Comparison of ENCODE assay signal across 1 cellular context in the genomic region with DNA sequence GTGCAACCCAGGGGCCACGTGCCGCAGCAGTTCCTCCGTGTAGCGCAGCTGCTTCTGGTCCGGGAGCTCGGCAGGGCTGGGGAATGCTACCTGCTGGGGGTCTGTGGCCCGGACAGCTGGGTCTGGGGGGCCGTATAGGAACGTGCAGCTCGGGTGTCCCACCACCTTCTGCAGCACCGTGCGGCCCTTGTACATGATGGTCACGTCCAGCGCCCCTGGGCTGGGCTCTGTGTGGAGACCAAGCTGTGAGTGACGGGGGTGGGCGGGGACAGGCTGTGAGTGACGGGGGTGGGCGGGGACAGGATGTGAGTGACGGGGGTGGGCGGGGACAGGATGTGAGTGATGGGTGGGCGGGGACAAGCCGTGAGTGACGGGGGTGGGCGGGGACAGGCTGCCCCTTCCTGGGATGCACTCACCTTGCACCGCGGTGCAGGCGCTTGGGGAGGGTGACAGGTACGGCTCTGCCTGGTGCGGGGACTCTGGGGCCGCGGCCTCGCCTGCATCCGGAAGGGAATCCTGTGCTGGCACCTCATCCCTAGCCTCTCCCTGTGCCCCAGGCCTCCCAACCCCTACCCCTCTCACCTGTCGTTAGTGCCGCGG.
TF ChIP-seq lines count a peak whose summit lies in the region.

No MANE protein-coding gene starts in this region.

TF ChIP-seq in K562, 482 proteins besides CTCF, POLR2A, EP300 and RAD21:
- TF ChIP-seq, protein P1, sequence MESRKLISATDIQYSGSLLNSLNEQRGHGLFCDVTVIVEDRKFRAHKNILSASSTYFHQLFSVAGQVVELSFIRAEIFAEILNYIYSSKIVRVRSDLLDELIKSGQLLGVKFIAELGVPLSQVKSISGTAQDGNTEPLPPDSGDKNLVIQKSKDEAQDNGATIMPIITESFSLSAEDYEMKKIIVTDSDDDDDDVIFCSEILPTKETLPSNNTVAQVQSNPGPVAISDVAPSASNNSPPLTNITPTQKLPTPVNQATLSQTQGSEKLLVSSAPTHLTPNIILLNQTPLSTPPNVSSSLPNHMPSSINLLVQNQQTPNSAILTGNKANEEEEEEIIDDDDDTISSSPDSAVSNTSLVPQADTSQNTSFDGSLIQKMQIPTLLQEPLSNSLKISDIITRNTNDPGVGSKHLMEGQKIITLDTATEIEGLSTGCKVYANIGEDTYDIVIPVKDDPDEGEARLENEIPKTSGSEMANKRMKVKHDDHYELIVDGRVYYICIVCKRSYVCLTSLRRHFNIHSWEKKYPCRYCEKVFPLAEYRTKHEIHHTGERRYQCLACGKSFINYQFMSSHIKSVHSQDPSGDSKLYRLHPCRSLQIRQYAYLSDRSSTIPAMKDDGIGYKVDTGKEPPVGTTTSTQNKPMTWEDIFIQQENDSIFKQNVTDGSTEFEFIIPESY (CRISPR knock-in tag; IDR thresholded peaks at IDR 0.05), result peak; percentile 27; the same call in 1 of the 2 replicates
- no peak for TF ChIP-seq RBM22 (IDR thresholded peaks at IDR 0.05; ENCODE audit: low read depth, low read length, poor library complexity, severe bottlenecking)
- TF ChIP-seq PKNOX1 (IDR thresholded peaks at IDR 0.05), result peak; percentile 92
- TF ChIP-seq, protein P2, sequence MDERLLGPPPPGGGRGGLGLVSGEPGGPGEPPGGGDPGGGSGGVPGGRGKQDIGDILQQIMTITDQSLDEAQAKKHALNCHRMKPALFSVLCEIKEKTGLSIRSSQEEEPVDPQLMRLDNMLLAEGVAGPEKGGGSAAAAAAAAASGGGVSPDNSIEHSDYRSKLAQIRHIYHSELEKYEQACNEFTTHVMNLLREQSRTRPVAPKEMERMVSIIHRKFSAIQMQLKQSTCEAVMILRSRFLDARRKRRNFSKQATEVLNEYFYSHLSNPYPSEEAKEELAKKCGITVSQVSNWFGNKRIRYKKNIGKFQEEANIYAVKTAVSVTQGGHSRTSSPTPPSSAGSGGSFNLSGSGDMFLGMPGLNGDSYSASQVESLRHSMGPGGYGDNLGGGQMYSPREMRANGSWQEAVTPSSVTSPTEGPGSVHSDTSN (CRISPR knock-in tag; IDR thresholded peaks at IDR 0.05; ENCODE audit: low read depth), result peak; percentile 72
- TF ChIP-seq, protein P2 (tag; conservative IDR thresholded peaks at IDR 0.05; ENCODE audit: low read depth), result 0 out of 2 replicates have a peak, but pooled peaks have one; percentile 12
- 0 out of 2 replicates have a peak, but pooled peaks have one; percentile 35 for TF ChIP-seq THAP12 (CRISPR knock-in tag; IDR thresholded peaks at IDR 0.05)
- TF ChIP-seq, protein P3, sequence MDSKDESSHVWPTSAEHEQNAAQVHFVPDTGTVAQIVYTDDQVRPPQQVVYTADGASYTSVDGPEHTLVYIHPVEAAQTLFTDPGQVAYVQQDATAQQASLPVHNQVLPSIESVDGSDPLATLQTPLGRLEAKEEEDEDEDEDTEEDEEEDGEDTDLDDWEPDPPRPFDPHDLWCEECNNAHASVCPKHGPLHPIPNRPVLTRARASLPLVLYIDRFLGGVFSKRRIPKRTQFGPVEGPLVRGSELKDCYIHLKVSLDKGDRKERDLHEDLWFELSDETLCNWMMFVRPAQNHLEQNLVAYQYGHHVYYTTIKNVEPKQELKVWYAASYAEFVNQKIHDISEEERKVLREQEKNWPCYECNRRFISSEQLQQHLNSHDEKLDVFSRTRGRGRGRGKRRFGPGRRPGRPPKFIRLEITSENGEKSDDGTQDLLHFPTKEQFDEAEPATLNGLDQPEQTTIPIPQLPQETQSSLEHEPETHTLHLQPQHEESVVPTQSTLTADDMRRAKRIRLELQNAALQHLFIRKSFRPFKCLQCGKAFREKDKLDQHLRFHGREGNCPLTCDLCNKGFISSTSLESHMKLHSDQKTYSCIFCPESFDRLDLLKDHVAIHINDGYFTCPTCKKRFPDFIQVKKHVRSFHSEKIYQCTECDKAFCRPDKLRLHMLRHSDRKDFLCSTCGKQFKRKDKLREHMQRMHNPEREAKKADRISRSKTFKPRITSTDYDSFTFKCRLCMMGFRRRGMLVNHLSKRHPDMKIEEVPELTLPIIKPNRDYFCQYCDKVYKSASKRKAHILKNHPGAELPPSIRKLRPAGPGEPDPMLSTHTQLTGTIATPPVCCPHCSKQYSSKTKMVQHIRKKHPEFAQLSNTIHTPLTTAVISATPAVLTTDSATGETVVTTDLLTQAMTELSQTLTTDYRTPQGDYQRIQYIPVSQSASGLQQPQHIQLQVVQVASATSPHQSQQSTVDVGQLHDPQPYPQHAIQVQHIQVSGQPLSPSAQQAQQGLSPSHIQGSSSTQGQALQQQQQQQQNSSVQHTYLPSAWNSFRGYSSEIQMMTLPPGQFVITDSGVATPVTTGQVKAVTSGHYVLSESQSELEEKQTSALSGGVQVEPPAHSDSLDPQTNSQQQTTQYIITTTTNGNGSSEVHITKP (IDR thresholded peaks at IDR 0.05; ENCODE audit: partially characterized antibody), result peak; percentile 55
- TF ChIP-seq SMARCC2 (IDR thresholded peaks at IDR 0.05; ENCODE audit: low read depth), result no peak
- TF ChIP-seq, protein P4, sequence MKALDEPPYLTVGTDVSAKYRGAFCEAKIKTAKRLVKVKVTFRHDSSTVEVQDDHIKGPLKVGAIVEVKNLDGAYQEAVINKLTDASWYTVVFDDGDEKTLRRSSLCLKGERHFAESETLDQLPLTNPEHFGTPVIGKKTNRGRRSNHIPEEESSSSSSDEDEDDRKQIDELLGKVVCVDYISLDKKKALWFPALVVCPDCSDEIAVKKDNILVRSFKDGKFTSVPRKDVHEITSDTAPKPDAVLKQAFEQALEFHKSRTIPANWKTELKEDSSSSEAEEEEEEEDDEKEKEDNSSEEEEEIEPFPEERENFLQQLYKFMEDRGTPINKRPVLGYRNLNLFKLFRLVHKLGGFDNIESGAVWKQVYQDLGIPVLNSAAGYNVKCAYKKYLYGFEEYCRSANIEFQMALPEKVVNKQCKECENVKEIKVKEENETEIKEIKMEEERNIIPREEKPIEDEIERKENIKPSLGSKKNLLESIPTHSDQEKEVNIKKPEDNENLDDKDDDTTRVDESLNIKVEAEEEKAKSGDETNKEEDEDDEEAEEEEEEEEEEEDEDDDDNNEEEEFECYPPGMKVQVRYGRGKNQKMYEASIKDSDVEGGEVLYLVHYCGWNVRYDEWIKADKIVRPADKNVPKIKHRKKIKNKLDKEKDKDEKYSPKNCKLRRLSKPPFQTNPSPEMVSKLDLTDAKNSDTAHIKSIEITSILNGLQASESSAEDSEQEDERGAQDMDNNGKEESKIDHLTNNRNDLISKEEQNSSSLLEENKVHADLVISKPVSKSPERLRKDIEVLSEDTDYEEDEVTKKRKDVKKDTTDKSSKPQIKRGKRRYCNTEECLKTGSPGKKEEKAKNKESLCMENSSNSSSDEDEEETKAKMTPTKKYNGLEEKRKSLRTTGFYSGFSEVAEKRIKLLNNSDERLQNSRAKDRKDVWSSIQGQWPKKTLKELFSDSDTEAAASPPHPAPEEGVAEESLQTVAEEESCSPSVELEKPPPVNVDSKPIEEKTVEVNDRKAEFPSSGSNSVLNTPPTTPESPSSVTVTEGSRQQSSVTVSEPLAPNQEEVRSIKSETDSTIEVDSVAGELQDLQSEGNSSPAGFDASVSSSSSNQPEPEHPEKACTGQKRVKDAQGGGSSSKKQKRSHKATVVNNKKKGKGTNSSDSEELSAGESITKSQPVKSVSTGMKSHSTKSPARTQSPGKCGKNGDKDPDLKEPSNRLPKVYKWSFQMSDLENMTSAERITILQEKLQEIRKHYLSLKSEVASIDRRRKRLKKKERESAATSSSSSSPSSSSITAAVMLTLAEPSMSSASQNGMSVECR (CRISPR knock-in tag; IDR thresholded peaks at IDR 0.05), result peak; percentile 25; the same call in 1 of the 2 replicates
- TF ChIP-seq POLR2G (IDR thresholded peaks at IDR 0.05; ENCODE audit: low read depth, low read length), result peak; percentile 48
- TF ChIP-seq VEZF1 (CRISPR knock-in tag; IDR thresholded peaks at IDR 0.05), result peak; percentile 20; the same call in 1 of the 2 replicates
- TF ChIP-seq HMGN3 (IDR thresholded peaks at IDR 0.05; ENCODE audit: borderline replicate concordance, extremely low read depth, insufficient read length, low read depth, low read length), result peak; percentile 47
- no peak for TF ChIP-seq ZZZ3 (IDR thresholded peaks at IDR 0.05)
- TF ChIP-seq POLR2AphosphoS2 (IDR thresholded peaks at IDR 0.05; ENCODE audit: low read length), result peak; percentile 85
- TF ChIP-seq USF1 (CRISPR knock-in tag; IDR thresholded peaks at IDR 0.05), result 0 out of 2 replicates have a peak, but pooled peaks have one; percentile 37
- no peak for TF ChIP-seq ZC3H11A (IDR thresholded peaks at IDR 0.05; ENCODE audit: low read depth, low read length)
- peak; percentile 14; the same call in 1 of the 2 replicates for TF ChIP-seq POLR2AphosphoS5 (IDR thresholded peaks at IDR 0.05; ENCODE audit: control insufficient read depth, insufficient read depth, low read depth, low read length)
- no peak for TF ChIP-seq TARDBP (IDR thresholded peaks at IDR 0.05)
- TF ChIP-seq RBFOX2 (IDR thresholded peaks at IDR 0.05; ENCODE audit: low read depth, low read length), result peak; percentile 29; the same call in 1 of the 2 replicates
TF ChIP-seq in K562: peak in this region for 13.
